1 cellular context compared by ENCODE assay signal in genomic region chr18:12948055-12948804, GRCh38.
TF ChIP-seq lines count a peak whose summit lies in the region.

No MANE protein-coding gene starts in this region.

TF ChIP-seq in HepG2, 621 proteins besides CTCF, POLR2A, EP300 and RAD21 (continued from another document):
- peak; percentile 98 for TF ChIP-seq ZMAT3 (CRISPR knock-in tag; conservative IDR thresholded peaks at IDR 0.05)
TF ChIP-seq in HepG2: peak in this region for 383.
